Comparison of ENCODE assay signal across 27 cellular contexts in genomic region chr19:581399-582111, GRCh38. TPM values are rescaled to one million over a fixed set of nuclear protein-coding genes. Genes with fewer than 3 reads are reported as not detected.
DNase-seq lines count a peak whose midpoint lies in the region; ATAC-seq, FAIRE-seq and TF ChIP-seq lines count a peak whose summit lies in the region.
"Had no signal": no experiment of that assay in that cellular context is flagged by ENCODE, and none has a peak within 500 bp of the region (broad histone marks: within the 10 kb centered on the region; RNA-seq: fewer than 3 reads in every experiment).

No MANE protein-coding gene starts in this region.

- TF ChIP-seq CTCF in GM23338 (conservative IDR thresholded peaks at IDR 0.05; ENCODE audit: low read depth in 2 of 2) (no peak), K562 (IDR thresholded peaks at IDR 0.05 in 2 of 3, conservative IDR thresholded peaks at IDR 0.05 in 1 of 3; ENCODE audit: insufficient read depth in 2 of 3, low read depth in 1 of 3, low read length in 3 of 3) (no peak), kidney (IDR thresholded peaks at IDR 0.05; ENCODE audit: borderline replicate concordance, extremely low read depth, insufficient read depth) (no peak), nephron progenitor cell (IDR thresholded peaks at IDR 0.05) (no peak)

- no peak overlapping the region for H3K4me3 Mint-ChIP-seq in GM23338
- H3K4me3 Mint-ChIP-seq in stimulated activated effector memory CD8-positive, alpha-beta T cell treated with anti-CD3 and anti-CD28 coated beads, Interleukin-12 subunit alpha, Interleukin-12 subunit beta, amount 100 ng/mL, for 72 hours, result no peak overlapping the region
- H3K4me3 Mint-ChIP-seq in nephron progenitor cell, result no peak overlapping the region
- H3K4me3 Mint-ChIP-seq: B cell; CD8-positive, alpha-beta T cell had no signal

- H3K9me2 ChIP-seq in GM23338 (ENCODE audit: insufficient read depth), result no peaks in the 10 kb centered on the region

- H3K27me3 ChIP-seq in GM23338 (ENCODE audit: insufficient read depth) (no peaks in the 10 kb centered on the region), K562 (ENCODE audit: control insufficient read depth in 2 of 2, insufficient read depth in 2 of 2, low read length in 2 of 2) (no peaks in the 10 kb centered on the region)

- no peak overlapping the region for H3K4me2 ChIP-seq in GM23338
- no peak overlapping the region for H3K4me2 ChIP-seq in K562 (ENCODE audit: insufficient read depth, low read length)
- H3K4me2 ChIP-seq: KMS-11 had no signal

- CTCF ChIA-PET in K562 (lab: Yijun Ruan, JAX; ENCODE audit: low intra/inter-chr PET ratio), result no interaction called here

- in situ Hi-C loops in K562 (cut with MboI), result no loop called here

- no peak for FAIRE-seq in K562 (lab: Jason Lieb, UNC)
- FAIRE-seq in kidney (lab: Jason Lieb, UNC), result no peak

- H3K27ac Mint-ChIP-seq in GM23338, result no peak overlapping the region
- H3K27ac Mint-ChIP-seq in stimulated activated effector memory CD8-positive, alpha-beta T cell treated with anti-CD3 and anti-CD28 coated beads, Interleukin-12 subunit alpha, Interleukin-12 subunit beta, amount 100 ng/mL, for 72 hours, result no peak overlapping the region
- no peak overlapping the region for H3K27ac Mint-ChIP-seq in nephron progenitor cell
- H3K27ac Mint-ChIP-seq: B cell; CD8-positive, alpha-beta T cell had no signal

- TF ChIP-seq RAD21 in K562 (CRISPR knock-in tag; conservative IDR thresholded peaks at IDR 0.05 in 1 of 2, IDR thresholded peaks at IDR 0.05 in 1 of 2), result no peak

- H3K36me3 ChIP-seq in GM23338 (ENCODE audit: insufficient read depth) (no peaks in the 10 kb centered on the region; the same call in 1 of the 2 replicates), K562 (ENCODE audit: control insufficient read depth, insufficient read depth, low read length) (peaks cover 66% of the 10 kb centered on the region; the same call in 2 of the 3 replicates), kidney (ENCODE audit: control insufficient read depth in 1 of 2, insufficient read depth in 2 of 2, low read length in 2 of 2) (peaks cover 0 to 13% of the 10 kb centered on the region in 2 donors)

- H3K9ac ChIP-seq in K562 (ENCODE audit: insufficient read depth in 1 of 2, low read depth in 2 of 2, low read length in 2 of 2), result no peak overlapping the region; a peak in 1 of 4 replicates
- H3K9ac ChIP-seq in kidney (ENCODE audit: low read length in 2 of 2), result no peak overlapping the region
- H3K9ac ChIP-seq: GM23248, KMS-11 had no signal

- peaks cover 20% of the 10 kb centered on the region for H3F3A ChIP-seq in GM23338 (replicated peaks; ENCODE audit: low read depth)

- H3K9me3 Mint-ChIP-seq in GM23338 (no peaks in the 10 kb centered on the region), nephron progenitor cell (no peaks in the 10 kb centered on the region)
- H3K9me3 Mint-ChIP-seq in stimulated activated effector memory CD8-positive, alpha-beta T cell treated with anti-CD3 and anti-CD28 coated beads, Interleukin-12 subunit alpha, Interleukin-12 subunit beta, amount 100 ng/mL, for 72 hours, result no peaks in the 10 kb centered on the region
- H3K9me3 Mint-ChIP-seq: CD8-positive, alpha-beta T cell had no signal

- H2AFZ ChIP-seq in GM23338, result no peak overlapping the region
- no peak overlapping the region for H2AFZ ChIP-seq in K562 (ENCODE audit: low read depth, low read length)
- H2AFZ ChIP-seq: GM23248 had no signal

- no TSS peak for BruUV-seq in K562 (replicated peaks; lab: Mats Ljungman, UMichigan)

- TF ChIP-seq POLR2A in K562 (conservative IDR thresholded peaks at IDR 0.05), result no peak

- 88% methylated on average over 34 of the region's 40 CpGs for WGBS in K562 (ENCODE audit: insufficient coverage, low coverage, missing lambda C conversion rate)

- no peak for DNase-seq in GM23338 (ENCODE audit: low spot score)
- DNase-seq in HT-29 (ENCODE audit: low spot score), result peak; percentile 33
- DNase-seq in K562 (ENCODE audit: extremely low read depth in 1 of 4, low spot score in 3 of 4), result peak in 1 of 4 experiments; percentile 20
- peak; percentile 79 for DNase-seq in kidney
- DNase-seq in stimulated activated effector memory CD8-positive, alpha-beta T cell treated with anti-CD3 and anti-CD28 coated beads, Interleukin-12 subunit alpha, Interleukin-12 subunit beta, amount 100 ng/mL, for 72 hours (ENCODE audit: low spot score in 2 of 2), result no peak
- DNase-seq in nephron progenitor cell, result no peak
- DNase-seq in GM03348 (ENCODE audit: low spot score), result no peak
- DNase-seq: CD8-positive, alpha-beta T cell; DMS153; DND-41; GM23248; NCI-H1092; NCI-H1417 treated with DMSO at 0.1 percent for 48 hours; NCI-H1694 treated with DMSO at 0.1 percent for 48 hours; NCI-H2081; NCI-H2227 treated with DMSO at 0.1 percent for 48 hours; NCI-H526 treated with DMSO at 0.1 percent for 48 hours; RPMI8226; SIG-M5 had no signal

- H3K36me3 Mint-ChIP-seq in GM23338 (ENCODE audit: low read depth), result peaks cover 24% of the 10 kb centered on the region
- peaks cover 26% of the 10 kb centered on the region for H3K36me3 Mint-ChIP-seq in stimulated activated effector memory CD8-positive, alpha-beta T cell treated with anti-CD3 and anti-CD28 coated beads, Interleukin-12 subunit alpha, Interleukin-12 subunit beta, amount 100 ng/mL, for 72 hours
- no peaks in the 10 kb centered on the region for H3K36me3 Mint-ChIP-seq in nephron progenitor cell (ENCODE audit: low read depth)

- intact Hi-C loops in K562 (cut with micrococcal nuclease) (loop anchor here (10.0 kb wide), 2 partner anchors 47 to 153 kb away; partner anchors contain the start of gene CDC34), kidney (cut with DNase I) (no loop called here)

- H3K27me3 Mint-ChIP-seq in GM23338 (ENCODE audit: insufficient read depth, low read depth, poor library complexity) (peaks cover 22% of the 10 kb centered on the region), nephron progenitor cell (ENCODE audit: low read depth, poor library complexity) (peaks cover 3% of the 10 kb centered on the region)

- H3K4me3 ChIP-seq in GM23338, result no peak overlapping the region
- no peak overlapping the region for H3K4me3 ChIP-seq in K562
- H3K4me3 ChIP-seq in kidney (ENCODE audit: low read length in 2 of 2), result no peak overlapping the region
- H3K4me3 ChIP-seq: GM23248, HAP-1, SK-N-MC had no signal

- peaks cover 4% of the 10 kb centered on the region for H3K9me1 ChIP-seq in K562 (ENCODE audit: control insufficient read depth, insufficient read depth, low read length)

- ATAC-seq in GM23338, result no peak
- no peak for ATAC-seq in K562
- no peak for ATAC-seq in HG03521 (IDR thresholded peaks at IDR 0.05; ENCODE audit: unreplicated experiment)
- no peak for ATAC-seq in stimulated activated effector memory CD8-positive, alpha-beta T cell treated with anti-CD3 and anti-CD28 coated beads, Interleukin-12 subunit alpha, Interleukin-12 subunit beta, amount 100 ng/mL, for 72 hours
- ATAC-seq: CD8-positive, alpha-beta T cell had no signal

- H3K79me2 ChIP-seq in GM23338 (replicated peaks; ENCODE audit: insufficient read depth), result peaks cover 38% of the 10 kb centered on the region
- H3K79me2 ChIP-seq in K562 (ENCODE audit: control insufficient read depth, insufficient read depth, low read length), result peaks cover 40% of the 10 kb centered on the region

- H4K20me1 ChIP-seq in GM23338 (replicated peaks; ENCODE audit: insufficient read depth), result peaks cover 34% of the 10 kb centered on the region
- H4K20me1 ChIP-seq in K562 (replicated peaks; ENCODE audit: control insufficient read depth, insufficient read depth, low read length), result peaks cover 54% of the 10 kb centered on the region

- POLR2A ChIA-PET in K562 (lab: Yijun Ruan, JAX), result interaction anchor here (0.9 to 1.1 kb wide), 2 partner anchors 31 to 160 kb away, joined by 3 to 5 read pairs; no protein-coding TSS in a partner anchor

- TF ChIP-seq EP300 in K562 (IDR thresholded peaks at IDR 0.05; ENCODE audit: low read length), result no peak

- peaks cover 8% of the 10 kb centered on the region; the same call in 2 of the 3 replicates for H3K4me1 Mint-ChIP-seq in GM23338
- peaks cover 10% of the 10 kb centered on the region for H3K4me1 Mint-ChIP-seq in stimulated activated effector memory CD8-positive, alpha-beta T cell treated with anti-CD3 and anti-CD28 coated beads, Interleukin-12 subunit alpha, Interleukin-12 subunit beta, amount 100 ng/mL, for 72 hours
- H3K4me1 Mint-ChIP-seq in nephron progenitor cell, result peaks cover 23% of the 10 kb centered on the region

- no peaks in the 10 kb centered on the region for H3K4me1 ChIP-seq in GM23338 (ENCODE audit: insufficient read depth)
- peaks cover 3 to 94% of the 10 kb centered on the region in 2 experiments; a peak in 3 of 5 replicates for H3K4me1 ChIP-seq in K562 (replicated peaks in 1 of 2; ENCODE audit: control insufficient read depth in 2 of 2, insufficient read depth in 2 of 2, low read length in 2 of 2)
- H3K4me1 ChIP-seq in kidney (ENCODE audit: control insufficient read depth in 1 of 2, insufficient read depth in 1 of 2, low read depth in 1 of 2, low read length in 2 of 2), result peaks cover 0 to 7% of the 10 kb centered on the region in 2 donors
- H3K4me1 ChIP-seq: HAP-1 had no signal

- H3K9me3 ChIP-seq in K562 (replicated peaks; ENCODE audit: control insufficient read depth, insufficient read depth, low read depth, low read length) (no peaks in the 10 kb centered on the region), kidney (ENCODE audit: control insufficient read depth in 1 of 2, low read length in 2 of 2) (no peaks in the 10 kb centered on the region)
- H3K9me3 ChIP-seq: HAP-1 had no signal

- H3K27ac ChIP-seq in GM23338 (ENCODE audit: low read depth) (peak overlapping the region; percentile 26; the same call in 1 of the 2 replicates), K562 (ENCODE audit: extremely low read depth, low read depth, low read length) (no peak overlapping the region), kidney (ENCODE audit: low read depth in 2 of 2, low read length in 2 of 2) (no peak overlapping the region)
- H3K27ac ChIP-seq: C4-2B, GM23248, KMS-11, SK-N-MC had no signal

RNA-seq across cellular contexts. Expression of gene HCN2, which starts 8.1 kb away (rescaled TPM):
- 2.9 and 3.7 TPM in 2 replicates for total RNA-seq in GM23338 (2014; rRNA removed; shearing (Covaris generic))
- polyA plus RNA-seq in GM23338 (2016; fragmentation: Nextera tagmentation; extraction: Ambion mirVana), result 0.06 and 0.14 TPM in 2 replicates
- 0.10 TPM in 1 of 2 replicates, not detected in the other for total RNA-seq in HT-29 (2014; rRNA removed; shearing (Covaris generic))
- total RNA-seq in K562 (2011; cell fraction: chromatin; rRNA removed; ENCODE audit: low replicate concordance), result 2.7 and 8.1 TPM in 2 replicates
- total RNA-seq in K562 (2011; cell fraction: nucleolus; rRNA removed), result 6.2 and 7.2 TPM in 2 replicates
- total RNA-seq in K562 (2011; cell fraction: nucleoplasm; rRNA removed), result 3.6 and 3.7 TPM in 2 replicates
- 0.82 and 1.3 TPM in 2 replicates for total RNA-seq in K562 (2014; rRNA removed)
- total RNA-seq in K562 (2014; rRNA removed; fragmentation: Illumina TruSeq; extraction: Trizol), result 0.29 and 0.40 TPM in 2 replicates
- 0.29 and 0.30 TPM in 2 replicates for total RNA-seq in K562 (2015; rRNA removed; fragmentation: Illumina TruSeq; extraction: Trizol)
- 3.9 and 4.2 TPM in 2 replicates for total RNA-seq in K562 (2021)
- 0.64 and 0.76 TPM in 2 replicates for polyA plus RNA-seq in K562 (2011; rRNA removed)
- 1.1 and 1.5 TPM in 2 replicates for polyA plus RNA-seq in K562 (2011; cell fraction: cytosol; rRNA removed)
- 3.0 and 3.9 TPM in 2 replicates for polyA plus RNA-seq in K562 (2011; cell fraction: nucleus; rRNA removed)
- 1.6 and 1.7 TPM in 2 replicates for polyA plus RNA-seq in K562 (2012)
- 0.91 and 1.9 TPM in 2 replicates for polyA plus RNA-seq in K562 (2014; fragmentation: Illumina TruSeq; extraction: Trizol)
- not detected for polyA plus RNA-seq in K562 (2014; fragmentation: Nextera tagmentation; extraction: Ambion mirVana)
- polyA plus RNA-seq in K562 (2014; rRNA removed), result 0.86 and 1.2 TPM in 2 replicates
- polyA minus RNA-seq in K562 (2011; rRNA and poly(A)+ RNA removed), result 1.3 and 1.6 TPM in 2 replicates
- polyA minus RNA-seq in K562 (2011; cell fraction: cytosol; rRNA and poly(A)+ RNA removed), result 2.3 and 3.5 TPM in 2 replicates
- 1.5 and 2.2 TPM in 2 replicates for polyA minus RNA-seq in K562 (2011; cell fraction: nucleus; rRNA and poly(A)+ RNA removed)
- 0.31 TPM for total RNA-seq in kidney
- polyA plus RNA-seq in kidney (ENCODE audit: insufficient read depth, low read depth, low replicate concordance), result 1.3 TPM

RNA-seq across cellular contexts. Expression of gene BSG, which starts 9.2 kb away (rescaled TPM):
- total RNA-seq in GM23338 (2014; rRNA removed; shearing (Covaris generic)), result 891 and 973 TPM in 2 replicates
- 957 and 960 TPM in 2 replicates for polyA plus RNA-seq in GM23338 (2016; fragmentation: Nextera tagmentation; extraction: Ambion mirVana)
- total RNA-seq in HT-29 (2014; rRNA removed; shearing (Covaris generic)), result 725 and 781 TPM in 2 replicates
- total RNA-seq in K562 (2011; cell fraction: chromatin; rRNA removed; ENCODE audit: low replicate concordance), result 106 and 369 TPM in 2 replicates
- 735 and 796 TPM in 2 replicates for total RNA-seq in K562 (2011; cell fraction: nucleolus; rRNA removed)
- 350 and 437 TPM in 2 replicates for total RNA-seq in K562 (2011; cell fraction: nucleoplasm; rRNA removed)
- total RNA-seq in K562 (2014; rRNA removed), result 398 and 484 TPM in 2 replicates
- 59.1 and 89.1 TPM in 2 replicates for total RNA-seq in K562 (2014; rRNA removed; fragmentation: Illumina TruSeq; extraction: Trizol)
- total RNA-seq in K562 (2015; rRNA removed; fragmentation: Illumina TruSeq; extraction: Trizol), result 211 and 220 TPM in 2 replicates
- total RNA-seq in K562 (2021), result 495 and 506 TPM in 2 replicates
- polyA plus RNA-seq in K562 (2011; rRNA removed), result 129 and 411 TPM in 2 replicates
- polyA plus RNA-seq in K562 (2011; cell fraction: cytosol; rRNA removed), result 277 and 455 TPM in 2 replicates
- polyA plus RNA-seq in K562 (2011; cell fraction: nucleus; rRNA removed), result 198 and 199 TPM in 2 replicates
- polyA plus RNA-seq in K562 (2012), result 362 and 456 TPM in 2 replicates
- 187 and 351 TPM in 2 replicates for polyA plus RNA-seq in K562 (2014; fragmentation: Illumina TruSeq; extraction: Trizol)
- polyA plus RNA-seq in K562 (2014; fragmentation: Nextera tagmentation; extraction: Ambion mirVana), result 10 to 100 TPM in 1 of 2 experiments, 1 to 10 TPM in 1; 4.6 to 17.9 TPM
- 236 and 311 TPM in 2 replicates for polyA plus RNA-seq in K562 (2014; rRNA removed)
- 61.0 and 70.9 TPM in 2 replicates for polyA minus RNA-seq in K562 (2011; rRNA and poly(A)+ RNA removed)
- polyA minus RNA-seq in K562 (2011; cell fraction: cytosol; rRNA and poly(A)+ RNA removed), result 197 and 315 TPM in 2 replicates
- polyA minus RNA-seq in K562 (2011; cell fraction: nucleus; rRNA and poly(A)+ RNA removed), result 48.1 and 72.2 TPM in 2 replicates
- total RNA-seq in kidney, result 554 TPM
- 984 TPM for polyA plus RNA-seq in kidney (ENCODE audit: insufficient read depth, low read depth, low replicate concordance)

RNA-seq across cellular contexts. Expression of gene GZMM, which starts 37.7 kb away (rescaled TPM):
- total RNA-seq in GM23338 (2014; rRNA removed; shearing (Covaris generic)), result not detected in 2 replicates
- polyA plus RNA-seq in GM23338 (2016; fragmentation: Nextera tagmentation; extraction: Ambion mirVana), result 0.29 TPM in 1 of 2 replicates, not detected in the other
- 0.31 TPM in 1 of 2 replicates, not detected in the other for total RNA-seq in HT-29 (2014; rRNA removed; shearing (Covaris generic))
- total RNA-seq in K562 (2011; cell fraction: chromatin; rRNA removed; ENCODE audit: low replicate concordance), result 0.49 and 1.6 TPM in 2 replicates
- 4.0 and 4.5 TPM in 2 replicates for total RNA-seq in K562 (2011; cell fraction: nucleolus; rRNA removed)
- 1.4 and 1.9 TPM in 2 replicates for total RNA-seq in K562 (2011; cell fraction: nucleoplasm; rRNA removed)
- total RNA-seq in K562 (2014; rRNA removed), result 2.3 and 2.6 TPM in 2 replicates
- total RNA-seq in K562 (2014; rRNA removed; fragmentation: Illumina TruSeq; extraction: Trizol), result not detected in 2 replicates
- total RNA-seq in K562 (2015; rRNA removed; fragmentation: Illumina TruSeq; extraction: Trizol), result 0.62 and 1.1 TPM in 2 replicates
- 0.72 and 1.8 TPM in 2 replicates for total RNA-seq in K562 (2021)
- 0.70 and 0.97 TPM in 2 replicates for polyA plus RNA-seq in K562 (2011; rRNA removed)
- 1.9 and 5.9 TPM in 2 replicates for polyA plus RNA-seq in K562 (2011; cell fraction: cytosol; rRNA removed)
- polyA plus RNA-seq in K562 (2011; cell fraction: nucleus; rRNA removed), result 0.87 and 1.8 TPM in 2 replicates
- 1.7 and 3.5 TPM in 2 replicates for polyA plus RNA-seq in K562 (2012)
- polyA plus RNA-seq in K562 (2014; fragmentation: Illumina TruSeq; extraction: Trizol), result 0.61 TPM in 1 of 2 replicates, not detected in the other
- polyA plus RNA-seq in K562 (2014; fragmentation: Nextera tagmentation; extraction: Ambion mirVana), result under 1 TPM; 0.08 to 0.27 TPM
- polyA plus RNA-seq in K562 (2014; rRNA removed), result 1.8 and 2.2 TPM in 2 replicates
- polyA minus RNA-seq in K562 (2011; rRNA and poly(A)+ RNA removed), result not detected in 2 replicates
- polyA minus RNA-seq in K562 (2011; cell fraction: cytosol; rRNA and poly(A)+ RNA removed), result 2.5 TPM in 1 of 2 replicates, not detected in the other
- polyA minus RNA-seq in K562 (2011; cell fraction: nucleus; rRNA and poly(A)+ RNA removed), result not detected in 2 replicates
- 2.8 TPM for total RNA-seq in kidney
- polyA plus RNA-seq in kidney (ENCODE audit: insufficient read depth, low read depth, low replicate concordance), result not detected
- total RNA-seq: B cell, GM23248, HT1080, NCI-H460 had no signal
- polyA plus RNA-seq: GM23248 had no signal

RNA-seq across cellular contexts. Expression of gene CDC34, which starts 50.0 kb away (rescaled TPM):
- total RNA-seq in GM23338 (2014; rRNA removed; shearing (Covaris generic)), result 146 and 148 TPM in 2 replicates
- polyA plus RNA-seq in GM23338 (2016; fragmentation: Nextera tagmentation; extraction: Ambion mirVana) (114 and 118 TPM in 2 replicates), K562 (2011; rRNA removed) (82.7 and 103 TPM in 2 replicates), K562 (2014; fragmentation: Illumina TruSeq; extraction: Trizol) (55.7 and 88.4 TPM in 2 replicates), K562 (2014; fragmentation: Nextera tagmentation; extraction: Ambion mirVana) (1 to 10 TPM in 1 of 2 experiments, under 1 TPM in 1; 0.80 to 1.0 TPM), K562 (2014; rRNA removed) (125 and 142 TPM in 2 replicates), kidney (ENCODE audit: insufficient read depth, low read depth, low replicate concordance) (72.3 TPM)
- total RNA-seq in HT-29 (2014; rRNA removed; shearing (Covaris generic)), result 151 and 167 TPM in 2 replicates
- total RNA-seq in K562 (2011; cell fraction: chromatin; rRNA removed; ENCODE audit: low replicate concordance), result 34.1 and 85.3 TPM in 2 replicates
- 68.2 and 70.5 TPM in 2 replicates for total RNA-seq in K562 (2011; cell fraction: nucleolus; rRNA removed)
- total RNA-seq in K562 (2011; cell fraction: nucleoplasm; rRNA removed), result 40.9 and 50.4 TPM in 2 replicates
- total RNA-seq in K562 (2014; rRNA removed) (203 and 207 TPM in 2 replicates), K562 (2014; rRNA removed; fragmentation: Illumina TruSeq; extraction: Trizol) (33.0 and 36.2 TPM in 2 replicates), K562 (2015; rRNA removed; fragmentation: Illumina TruSeq; extraction: Trizol) (65.5 and 75.7 TPM in 2 replicates), K562 (2021) (125 and 130 TPM in 2 replicates), kidney (33.8 TPM)
- 89.6 and 173 TPM in 2 replicates for polyA plus RNA-seq in K562 (2011; cell fraction: cytosol; rRNA removed)
- 83.8 and 124 TPM in 2 replicates for polyA plus RNA-seq in K562 (2011; cell fraction: nucleus; rRNA removed)
- 72.7 and 83.2 TPM in 2 replicates for polyA plus RNA-seq in K562 (2012)
- 16.2 and 28.5 TPM in 2 replicates for polyA minus RNA-seq in K562 (2011; rRNA and poly(A)+ RNA removed)
- 36.4 and 44.9 TPM in 2 replicates for polyA minus RNA-seq in K562 (2011; cell fraction: cytosol; rRNA and poly(A)+ RNA removed)
- polyA minus RNA-seq in K562 (2011; cell fraction: nucleus; rRNA and poly(A)+ RNA removed), result 18.4 and 20.5 TPM in 2 replicates

RNA-seq across cellular contexts. Expression of gene POLRMT, which starts 51.8 kb away (rescaled TPM):
- total RNA-seq in GM23338 (2014; rRNA removed; shearing (Covaris generic)), result 120 and 148 TPM in 2 replicates
- polyA plus RNA-seq in GM23338 (2016; fragmentation: Nextera tagmentation; extraction: Ambion mirVana) (98.0 and 125 TPM in 2 replicates), K562 (2011; rRNA removed) (60.8 and 111 TPM in 2 replicates), K562 (2014; fragmentation: Illumina TruSeq; extraction: Trizol) (71.8 and 99.5 TPM in 2 replicates), K562 (2014; fragmentation: Nextera tagmentation; extraction: Ambion mirVana) (10 to 100 TPM; 30.3 to 34.0 TPM), K562 (2014; rRNA removed) (67.5 and 88.4 TPM in 2 replicates), kidney (ENCODE audit: insufficient read depth, low read depth, low replicate concordance) (117 TPM)
- 74.3 and 89.6 TPM in 2 replicates for total RNA-seq in HT-29 (2014; rRNA removed; shearing (Covaris generic))
- 71.2 and 248 TPM in 2 replicates for total RNA-seq in K562 (2011; cell fraction: chromatin; rRNA removed; ENCODE audit: low replicate concordance)
- total RNA-seq in K562 (2011; cell fraction: nucleolus; rRNA removed), result 221 and 235 TPM in 2 replicates
- total RNA-seq in K562 (2011; cell fraction: nucleoplasm; rRNA removed), result 86.3 and 109 TPM in 2 replicates
- total RNA-seq in K562 (2014; rRNA removed) (82.8 and 96.5 TPM in 2 replicates), K562 (2014; rRNA removed; fragmentation: Illumina TruSeq; extraction: Trizol) (33.4 and 49.3 TPM in 2 replicates), K562 (2015; rRNA removed; fragmentation: Illumina TruSeq; extraction: Trizol) (61.9 and 68.0 TPM in 2 replicates), K562 (2021) (134 and 144 TPM in 2 replicates), kidney (49.8 TPM)
- 39.8 and 94.7 TPM in 2 replicates for polyA plus RNA-seq in K562 (2011; cell fraction: cytosol; rRNA removed)
- polyA plus RNA-seq in K562 (2011; cell fraction: nucleus; rRNA removed), result 319 and 523 TPM in 2 replicates
- polyA plus RNA-seq in K562 (2012), result 95.6 and 140 TPM in 2 replicates
- 60.0 and 108 TPM in 2 replicates for polyA minus RNA-seq in K562 (2011; rRNA and poly(A)+ RNA removed)
- polyA minus RNA-seq in K562 (2011; cell fraction: cytosol; rRNA and poly(A)+ RNA removed), result 88.4 and 105 TPM in 2 replicates
- 57.5 and 62.3 TPM in 2 replicates for polyA minus RNA-seq in K562 (2011; cell fraction: nucleus; rRNA and poly(A)+ RNA removed)

Comparison
In these comparisons a context has a peak if more than half of its experiments do, and no peak if none do; other contexts are left out.
1. DNase-seq: peak in HT-29 (single experiment) and kidney (single experiment); none in GM23338 (single experiment), stimulated activated effector memory CD8-positive, alpha-beta T cell treated with anti-CD3 and anti-CD28 coated beads, Interleukin-12 subunit alpha, Interleukin-12 subunit beta, amount 100 ng/mL, for 72 hours (0 of 2), nephron progenitor cell (single experiment) and GM03348 (single experiment).